9 cellular contexts compared by ENCODE assay signal in genomic region chr3:60755094-60755493, GRCh38.
DNase-seq lines count a peak whose midpoint lies in the region; ATAC-seq and TF ChIP-seq lines count a peak whose summit lies in the region.
"Had no signal": no experiment of that assay in that cellular context is flagged by ENCODE, and none has a peak within 500 bp of the region (broad histone marks: within the 10 kb centered on the region; RNA-seq: fewer than 3 reads in every experiment).

No MANE protein-coding gene starts in this region.

- no peak overlapping the region for H2AFZ ChIP-seq in OCI-LY1 (ENCODE audit: low read length)

- no peaks in the 10 kb centered on the region for H3K9me2 ChIP-seq in OCI-LY1 (ENCODE audit: low read depth, low read length)

- no peaks in the 10 kb centered on the region for H3K27me3 Mint-ChIP-seq in activated naive CD4-positive, alpha-beta T cell treated with anti-CD3 and anti-CD28 coated beads, Interleukin-2, amount 10 ng/mL, durations not matched to agents 7 days and 5 days

- no peak overlapping the region for H3K9ac ChIP-seq in OCI-LY1 (ENCODE audit: low read length)

- no peak overlapping the region for H3K27ac ChIP-seq in OCI-LY1 (ENCODE audit: low read depth, low read length, poor library complexity, severe bottlenecking)
- H3K27ac ChIP-seq: VCaP had no signal

- H3K4me2 ChIP-seq in OCI-LY1 (ENCODE audit: low read length): no peak overlapping the region

- peaks cover 7% of the 10 kb centered on the region for H3K4me1 ChIP-seq in OCI-LY1 (ENCODE audit: insufficient read depth, low read length, severe bottlenecking)

- no peak overlapping the region for H3K4me3 Mint-ChIP-seq in activated naive CD4-positive, alpha-beta T cell treated with anti-CD3 and anti-CD28 coated beads, Interleukin-2, amount 10 ng/mL, durations not matched to agents 7 days and 5 days

- ATAC-seq in GM19463 (IDR thresholded peaks at IDR 0.05; ENCODE audit: unreplicated experiment): no peak

- CTCF ChIA-PET in activated naive CD4-positive, alpha-beta T cell treated with anti-CD3 and anti-CD28 coated beads, Interleukin-2, amount 10 ng/mL, durations not matched to agents 7 days and 5 days (lab: Charles Lee): no interaction called here

- H3K36me3 Mint-ChIP-seq in activated naive CD4-positive, alpha-beta T cell treated with anti-CD3 and anti-CD28 coated beads, Interleukin-2, amount 10 ng/mL, durations not matched to agents 7 days and 5 days: no peaks in the 10 kb centered on the region

- H3K9me3 Mint-ChIP-seq in activated naive CD4-positive, alpha-beta T cell treated with anti-CD3 and anti-CD28 coated beads, Interleukin-2, amount 10 ng/mL, durations not matched to agents 7 days and 5 days: peaks cover 10% of the 10 kb centered on the region

- H3K4me1 Mint-ChIP-seq in activated naive CD4-positive, alpha-beta T cell treated with anti-CD3 and anti-CD28 coated beads, Interleukin-2, amount 10 ng/mL, durations not matched to agents 7 days and 5 days: peaks cover 8% of the 10 kb centered on the region

- no peaks in the 10 kb centered on the region for H3K79me2 ChIP-seq in OCI-LY1 (ENCODE audit: insufficient read depth, low read length)

- H3K27ac Mint-ChIP-seq in activated naive CD4-positive, alpha-beta T cell treated with anti-CD3 and anti-CD28 coated beads, Interleukin-2, amount 10 ng/mL, durations not matched to agents 7 days and 5 days: no peak overlapping the region

- H3F3A ChIP-seq in OCI-LY1 (ENCODE audit: insufficient read depth, low read length): no peaks in the 10 kb centered on the region

- no peak overlapping the region for H3K4me3 ChIP-seq in OCI-LY1 (ENCODE audit: low read depth, low read length, poor library complexity, severe bottlenecking)

- DNase-seq in 8988T (peak; percentile 31), globus pallidus (ENCODE audit: low spot score) (peak; percentile 26), NOMO-1 treated with DMSO at 0.1 percent for 48 hours (lab: John Stamatoyannopoulos, UW; ENCODE audit: unreplicated experiment) (no peak)
- no peak for DNase-seq in stimulated activated CD4-positive, alpha-beta T cell treated with anti-CD3 and anti-CD28 coated beads, Interleukin-2, amount 100 ng/mL, for 48 hours
- DNase-seq in activated naive CD4-positive, alpha-beta T cell treated with anti-CD3 and anti-CD28 coated beads, Interleukin-2, amount 10 ng/mL, durations not matched to agents 7 days and 5 days: no peak

- no peaks in the 10 kb centered on the region for H4K20me1 ChIP-seq in OCI-LY1 (ENCODE audit: insufficient read depth, low read length)

- no peaks in the 10 kb centered on the region for H3K27me3 ChIP-seq in OCI-LY1 (ENCODE audit: insufficient read depth, low read length)

- peaks cover 6% of the 10 kb centered on the region; the same call in 1 of the 2 replicates for H3K9me3 ChIP-seq in OCI-LY1 (ENCODE audit: low read length)

- no peaks in the 10 kb centered on the region for H3K36me3 ChIP-seq in OCI-LY1 (ENCODE audit: insufficient read depth, low read length)

- TF ChIP-seq CTCF in GM12872 (IDR thresholded peaks at IDR 0.05; ENCODE audit: insufficient read depth, low read depth, low read length): peak; percentile 50
- peak; percentile 54 for TF ChIP-seq CTCF in OCI-LY1 (IDR thresholded peaks at IDR 0.05; ENCODE audit: low read length)

Comparison
In these comparisons a context has a peak if more than half of its experiments do, and no peak if none do; other contexts are left out.
1. DNase-seq: peak in 8988T (single experiment) and globus pallidus (single experiment); none in stimulated activated CD4-positive, alpha-beta T cell treated with anti-CD3 and anti-CD28 coated beads, Interleukin-2, amount 100 ng/mL, for 48 hours (0 of 2), NOMO-1 treated with DMSO at 0.1 percent for 48 hours (single experiment) and activated naive CD4-positive, alpha-beta T cell treated with anti-CD3 and anti-CD28 coated beads, Interleukin-2, amount 10 ng/mL, durations not matched to agents 7 days and 5 days (single experiment).